Comparison of ENCODE assay signal across 20 cellular contexts in the genomic region with DNA sequence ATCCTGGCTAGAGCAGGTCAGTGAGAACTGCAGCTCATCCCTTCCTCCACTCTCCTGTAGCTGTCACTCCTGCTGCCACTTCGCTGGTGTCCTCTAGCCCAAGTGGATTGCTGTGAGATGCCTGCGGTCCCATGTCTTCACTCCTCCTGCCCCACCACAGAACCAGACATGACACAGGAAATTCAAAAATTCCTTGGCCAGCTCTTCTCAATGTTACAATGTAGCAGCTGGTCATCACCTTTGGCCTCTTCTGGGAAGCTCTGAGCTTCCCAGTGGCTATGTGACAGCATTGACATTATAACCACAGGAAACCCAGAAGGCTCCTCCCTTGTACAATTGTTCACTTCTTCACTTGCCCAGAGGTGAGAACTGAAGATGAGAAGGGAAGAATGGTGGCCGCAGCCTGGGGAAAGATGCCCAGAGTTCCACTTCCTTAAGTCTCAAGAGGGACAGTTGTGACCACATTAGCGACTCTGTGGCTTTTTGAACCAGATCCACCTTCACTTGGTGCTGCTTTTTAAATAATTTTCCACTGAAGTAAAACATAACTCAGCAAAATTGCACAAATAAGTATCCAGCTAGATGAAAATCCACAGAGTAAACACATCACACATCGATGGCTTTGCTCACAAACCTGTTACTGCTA.
DNase-seq lines count a peak whose midpoint lies in the region; ATAC-seq and TF ChIP-seq lines count a peak whose summit lies in the region.
"Had no signal": no experiment of that assay in that cellular context is flagged by ENCODE, and none has a peak within 500 bp of the region (broad histone marks: within the 10 kb centered on the region; RNA-seq: fewer than 3 reads in every experiment).

No MANE protein-coding gene starts in this region.

- H3K4me3 ChIP-seq in parathyroid adenoma (ENCODE audit: low read depth, low read length) (no peak overlapping the region), dorsolateral prefrontal cortex (no peak overlapping the region)
- H3K4me3 ChIP-seq: smooth muscle cell had no signal

- peaks cover 75% of the 10 kb centered on the region for H3K36me3 Mint-ChIP-seq in dendritic cell treated with granulocyte-macrophage colony-stimulating factor and Interleukin-4, amounts not matched to agents 40 ng/mL and 50 ng/mL, for 4 days (ENCODE audit: low read depth)
- no peaks in the 10 kb centered on the region for H3K36me3 Mint-ChIP-seq in T-cell

- ATAC-seq in HG03439 (IDR thresholded peaks at IDR 0.05; ENCODE audit: unreplicated experiment) (no peak), T-cell (replicated peaks in 1 of 4) (no peak)
- ATAC-seq: activated CD8-positive, alpha-beta T cell treated with anti-CD3 and anti-CD28 coated beads, Interleukin-2, amount 10 ng/mL, durations not matched to agents 7 days and 5 days; foreskin keratinocyte had no signal

- DNase-seq in AG20443 (ENCODE audit: low spot score) (peak; percentile 17), LHCN-M2 (ENCODE audit: low read depth) (peak; percentile 35), dorsolateral prefrontal cortex (no peak), NCI-H1930 (lab: John Stamatoyannopoulos, UW) (no peak), T-cell (no peak)
- DNase-seq: activated CD8-positive, alpha-beta T cell treated with anti-CD3 and anti-CD28 coated beads, Interleukin-2, amount 10 ng/mL, durations not matched to agents 7 days and 5 days; central memory CD4-positive, alpha-beta T cell; endodermal cell; foreskin keratinocyte; midbrain; NCI-H1436 treated with DMSO at 0.1 percent for 48 hours; NCI-H446; nucleus accumbens; SK-N-SH; stimulated activated naive CD4-positive, alpha-beta T cell had no signal

- POLR2A ChIA-PET in T-cell (lab: Charles Lee) = no interaction called here

- intact Hi-C loops in dendritic cell treated with granulocyte-macrophage colony-stimulating factor and Interleukin-4, amounts not matched to agents 40 ng/mL and 50 ng/mL, for 4 days (cut with micrococcal nuclease) = loop anchor here (5.0 kb wide), 1 partner anchor 36 kb away; no protein-coding TSS in a partner anchor
- intact Hi-C loops in dorsolateral prefrontal cortex (cut with DNase I) = no loop called here

- H3K27ac ChIP-seq in parathyroid adenoma = peak overlapping the region; percentile 9
- H3K27ac ChIP-seq in dorsolateral prefrontal cortex = peak overlapping the region in 22 of 59 donors; percentile 1 to 92 (median 38)
- H3K27ac ChIP-seq: foreskin keratinocyte had no signal

- peaks cover 3% of the 10 kb centered on the region for H3K79me2 ChIP-seq in parathyroid adenoma

- H3K9me3 Mint-ChIP-seq in dendritic cell treated with granulocyte-macrophage colony-stimulating factor and Interleukin-4, amounts not matched to agents 40 ng/mL and 50 ng/mL, for 4 days = no peaks in the 10 kb centered on the region
- H3K9me3 Mint-ChIP-seq in T-cell = no peaks in the 10 kb centered on the region
- H3K9me3 Mint-ChIP-seq: activated T-helper 1 cell treated with anti-CD3 and anti-CD28 coated beads, Interleukin-12 subunit alpha, Interleukin-12 subunit beta, Interleukin-2, Interleukin-4 antibody, amounts not matched to agents 30 ng/mL and 10 ng/mL and 1 ng/mL, durations not matched to agents 14 hours and 24 hours and 36 hours; endodermal cell had no signal

- H3K27me3 Mint-ChIP-seq in dendritic cell treated with granulocyte-macrophage colony-stimulating factor and Interleukin-4, amounts not matched to agents 40 ng/mL and 50 ng/mL, for 4 days = no peaks in the 10 kb centered on the region
- peaks cover 12 to 21% of the 10 kb centered on the region in 2 donors for H3K27me3 Mint-ChIP-seq in T-cell

- H3K4me1 Mint-ChIP-seq in dendritic cell treated with granulocyte-macrophage colony-stimulating factor and Interleukin-4, amounts not matched to agents 40 ng/mL and 50 ng/mL, for 4 days (ENCODE audit: low read depth) = peaks cover 98% of the 10 kb centered on the region
- peaks cover 20 to 26% (median 25%) of the 10 kb centered on the region in 3 donors for H3K4me1 Mint-ChIP-seq in T-cell

- no peak for TF ChIP-seq CTCF in parathyroid adenoma (IDR thresholded peaks at IDR 0.05)
- TF ChIP-seq CTCF in dorsolateral prefrontal cortex (IDR thresholded peaks at IDR 0.05 in 54 of 56, conservative IDR thresholded peaks at IDR 0.05 in 2 of 56; ENCODE audit: low read depth in 1 of 56, partially characterized antibody in 56 of 56) = no peak

- no peak overlapping the region for H3K4me3 Mint-ChIP-seq in dendritic cell treated with granulocyte-macrophage colony-stimulating factor and Interleukin-4, amounts not matched to agents 40 ng/mL and 50 ng/mL, for 4 days
- H3K4me3 Mint-ChIP-seq in T-cell = no peak overlapping the region
- H3K4me3 Mint-ChIP-seq: activated CD8-positive, alpha-beta T cell treated with anti-CD3 and anti-CD28 coated beads, Interleukin-2, amount 10 ng/mL, durations not matched to agents 7 days and 5 days; activated T-helper 1 cell treated with anti-CD3 and anti-CD28 coated beads, Interleukin-12 subunit alpha, Interleukin-12 subunit beta, Interleukin-2, Interleukin-4 antibody, amounts not matched to agents 30 ng/mL and 10 ng/mL and 1 ng/mL, durations not matched to agents 14 hours and 24 hours and 36 hours; endodermal cell had no signal

- H3K4me2 ChIP-seq in parathyroid adenoma (ENCODE audit: low read length) = no peak overlapping the region
- H3K4me2 ChIP-seq: SK-N-SH, smooth muscle cell had no signal

- no peak overlapping the region for H2AFZ ChIP-seq in parathyroid adenoma

- H3K36me3 ChIP-seq in parathyroid adenoma (ENCODE audit: control insufficient read depth, insufficient read depth, low read length) = no peaks in the 10 kb centered on the region

- CTCF ChIA-PET in T-cell (lab: Charles Lee) = no interaction called here

- H3K4me1 ChIP-seq in parathyroid adenoma = peaks cover 3% of the 10 kb centered on the region

- H3K27me3 ChIP-seq in parathyroid adenoma (ENCODE audit: control insufficient read depth, insufficient read depth, low read length) (no peaks in the 10 kb centered on the region), dorsolateral prefrontal cortex (no peaks in the 10 kb centered on the region)
- H3K27me3 ChIP-seq: foreskin keratinocyte had no signal

- no peaks in the 10 kb centered on the region for H3K9me3 ChIP-seq in parathyroid adenoma (ENCODE audit: control insufficient read depth, low read length)
- H3K9me3 ChIP-seq: SK-N-SH had no signal

- H3K27ac Mint-ChIP-seq in dendritic cell treated with granulocyte-macrophage colony-stimulating factor and Interleukin-4, amounts not matched to agents 40 ng/mL and 50 ng/mL, for 4 days = peak overlapping the region; percentile 96
- no peak overlapping the region for H3K27ac Mint-ChIP-seq in T-cell
- H3K27ac Mint-ChIP-seq: activated CD8-positive, alpha-beta T cell treated with anti-CD3 and anti-CD28 coated beads, Interleukin-2, amount 10 ng/mL, durations not matched to agents 7 days and 5 days; activated T-helper 1 cell treated with anti-CD3 and anti-CD28 coated beads, Interleukin-12 subunit alpha, Interleukin-12 subunit beta, Interleukin-2, Interleukin-4 antibody, amounts not matched to agents 30 ng/mL and 10 ng/mL and 1 ng/mL, durations not matched to agents 14 hours and 24 hours and 36 hours; endodermal cell had no signal

- no peak overlapping the region for H3K9ac ChIP-seq in parathyroid adenoma
- H3K9ac ChIP-seq: SK-N-SH had no signal

Comparison
In these comparisons a context has a peak if more than half of its experiments do, and no peak if none do; other contexts are left out.
1. DNase-seq: peak in AG20443 (single experiment) and LHCN-M2 (single experiment); none in dorsolateral prefrontal cortex (0 of 10), NCI-H1930 (0 of 2) and T-cell (0 of 34).